Comparison of ENCODE assay signal across 26 cellular contexts in the genomic region with DNA sequence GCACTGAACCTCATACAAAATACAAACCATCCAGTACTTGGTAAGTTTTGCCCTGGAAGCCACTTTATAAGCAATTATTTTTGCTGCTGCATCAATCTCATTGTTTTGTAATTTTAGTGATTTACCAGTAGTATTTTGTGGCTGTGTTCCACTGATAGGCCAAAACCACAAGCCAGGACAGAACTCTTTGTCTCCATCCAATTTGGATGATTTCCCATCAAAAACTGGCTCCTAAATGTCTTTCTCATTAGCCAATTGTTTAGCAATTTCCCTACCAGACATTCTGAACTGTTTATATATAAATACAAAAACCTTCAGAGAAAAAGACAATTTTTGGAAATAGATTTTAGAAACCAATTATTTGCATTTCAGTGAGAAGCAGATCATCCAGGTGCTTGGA.
"Had no signal": no experiment of that assay in that cellular context is flagged by ENCODE, and none has a peak within 500 bp of the region (broad histone marks: within the 10 kb centered on the region; RNA-seq: fewer than 3 reads in every experiment).

No MANE protein-coding gene starts in this region.

- H3K4me1 ChIP-seq: Peyer's patch, SJCRH30 had no signal

- H3K9me3 Mint-ChIP-seq: activated CD4-positive, alpha-beta memory T cell treated with anti-CD3 and anti-CD28 coated beads, Interleukin-2, amount 10 ng/mL, durations not matched to agents 7 days and 5 days had no signal

- H3K36me3 ChIP-seq: Peyer's patch, SJCRH30, WERI-Rb-1 had no signal

- H3K27me3 ChIP-seq: body of pancreas, Peyer's patch, SJCRH30 had no signal

- H3K9me2 ChIP-seq: SK-N-SH had no signal

- H3K9ac ChIP-seq: SK-N-SH had no signal

- H3K4me2 ChIP-seq: SK-N-SH had no signal

- H3K4me3 Mint-ChIP-seq: activated CD4-positive, alpha-beta memory T cell treated with anti-CD3 and anti-CD28 coated beads, Interleukin-2, amount 10 ng/mL, durations not matched to agents 7 days and 5 days; activated CD4-positive, alpha-beta T cell treated with anti-CD3 and anti-CD28 coated beads for 36 hours; activated naive CD4-positive, alpha-beta T cell treated with anti-CD3 and anti-CD28 coated beads for 36 hours; activated naive CD8-positive, alpha-beta T cell; activated T-helper 17 cell treated with anti-CD3 and anti-CD28 coated beads, Interleukin-2, amount 50 U/mL, for 72 hours; central memory CD8-positive, alpha-beta T cell had no signal

- DNase-seq: activated CD4-positive, alpha-beta memory T cell treated with anti-CD3 and anti-CD28 coated beads, Interleukin-2, amount 10 ng/mL, durations not matched to agents 7 days and 5 days; activated CD4-positive, alpha-beta T cell treated with anti-CD3 and anti-CD28 coated beads for 36 hours; activated CD4-positive, alpha-beta T cell treated with anti-CD3 and anti-CD28 coated beads, Interleukin-2, amount 50 U/mL, for 1 hour; activated gamma-delta T cell; activated naive CD4-positive, alpha-beta T cell treated with anti-CD3 and anti-CD28 coated beads for 36 hours; activated T-cell treated with anti-CD3 and anti-CD28 coated beads for 4 hours; activated T-cell treated with anti-CD3 and anti-CD28 coated beads, Interleukin-2, amount 50 U/mL, for 48 hours; body of pancreas; Kasumi-1; KBM-7; MV-4-11; NCI-H1105; NCI-H1436 treated with DMSO at 0.1 percent for 48 hours; NCI-H187; NCI-H2081 treated with DMSO at 0.1 percent for 48 hours; NCI-H446; NCI-H524; Peyer's patch; Right ventricle myocardium superior; SJCRH30; SK-N-SH; T-helper 1 cell; WERI-Rb-1 had no signal

- H3K9me3 ChIP-seq: body of pancreas, SJCRH30, SK-N-SH had no signal

- ATAC-seq: activated CD4-positive, alpha-beta T cell treated with anti-CD3 and anti-CD28 coated beads for 36 hours; activated T-helper 17 cell treated with anti-CD3 and anti-CD28 coated beads, Interleukin-2, amount 50 U/mL, for 72 hours; body of pancreas had no signal

- H3K4me3 ChIP-seq: body of pancreas, Peyer's patch, SJCRH30 had no signal

- H3K27ac Mint-ChIP-seq: activated CD4-positive, alpha-beta memory T cell treated with anti-CD3 and anti-CD28 coated beads, Interleukin-2, amount 10 ng/mL, durations not matched to agents 7 days and 5 days; activated CD4-positive, alpha-beta T cell treated with anti-CD3 and anti-CD28 coated beads for 36 hours; activated naive CD4-positive, alpha-beta T cell treated with anti-CD3 and anti-CD28 coated beads for 36 hours; activated naive CD8-positive, alpha-beta T cell; activated T-helper 17 cell treated with anti-CD3 and anti-CD28 coated beads, Interleukin-2, amount 50 U/mL, for 72 hours had no signal

- H3K27me3 Mint-ChIP-seq: activated CD4-positive, alpha-beta memory T cell treated with anti-CD3 and anti-CD28 coated beads, Interleukin-2, amount 10 ng/mL, durations not matched to agents 7 days and 5 days; activated CD4-positive, alpha-beta T cell treated with anti-CD3 and anti-CD28 coated beads for 36 hours; activated naive CD8-positive, alpha-beta T cell; activated T-helper 17 cell treated with anti-CD3 and anti-CD28 coated beads, Interleukin-2, amount 50 U/mL, for 72 hours had no signal
